8 cellular contexts compared by ENCODE assay signal in genomic region chr15:78103406-78104118, GRCh38.
DNase-seq lines count a peak whose midpoint lies in the region; ATAC-seq lines count a peak whose summit lies in the region.

No MANE protein-coding gene starts in this region.

- DNase-seq in GM19240 (ENCODE audit: insufficient read length, low spot score) (peak; percentile 87), left kidney (ENCODE audit: low read depth, low spot score) (peak; percentile 35), nucleus accumbens (lab: John Stamatoyannopoulos, UW) (no peak), iPS-NIHi7 (ENCODE audit: extremely low spot score) (no peak), SW 1271 (lab: John Stamatoyannopoulos, UW) (no peak), 8988T (no peak)
- DNase-seq in activated CD4-positive, alpha-beta T cell treated with anti-CD3 and anti-CD28 coated beads, Interleukin-2, amount 50 U/mL, for 4 hours: peak; percentile 19 to 24

- ATAC-seq in HG03354 (IDR thresholded peaks at IDR 0.05; ENCODE audit: poor library complexity, severe bottlenecking, unreplicated experiment): peak; percentile 91

Comparison
In these comparisons a context has a peak if more than half of its experiments do, and no peak if none do; other contexts are left out.
1. DNase-seq: peak in GM19240 (single experiment), activated CD4-positive, alpha-beta T cell treated with anti-CD3 and anti-CD28 coated beads, Interleukin-2, amount 50 U/mL, for 4 hours (2 of 2) and left kidney (single experiment); none in nucleus accumbens (0 of 56), iPS-NIHi7 (single experiment), SW 1271 (0 of 2) and 8988T (single experiment).